1 cellular context compared by ENCODE assay signal in the genomic region with DNA sequence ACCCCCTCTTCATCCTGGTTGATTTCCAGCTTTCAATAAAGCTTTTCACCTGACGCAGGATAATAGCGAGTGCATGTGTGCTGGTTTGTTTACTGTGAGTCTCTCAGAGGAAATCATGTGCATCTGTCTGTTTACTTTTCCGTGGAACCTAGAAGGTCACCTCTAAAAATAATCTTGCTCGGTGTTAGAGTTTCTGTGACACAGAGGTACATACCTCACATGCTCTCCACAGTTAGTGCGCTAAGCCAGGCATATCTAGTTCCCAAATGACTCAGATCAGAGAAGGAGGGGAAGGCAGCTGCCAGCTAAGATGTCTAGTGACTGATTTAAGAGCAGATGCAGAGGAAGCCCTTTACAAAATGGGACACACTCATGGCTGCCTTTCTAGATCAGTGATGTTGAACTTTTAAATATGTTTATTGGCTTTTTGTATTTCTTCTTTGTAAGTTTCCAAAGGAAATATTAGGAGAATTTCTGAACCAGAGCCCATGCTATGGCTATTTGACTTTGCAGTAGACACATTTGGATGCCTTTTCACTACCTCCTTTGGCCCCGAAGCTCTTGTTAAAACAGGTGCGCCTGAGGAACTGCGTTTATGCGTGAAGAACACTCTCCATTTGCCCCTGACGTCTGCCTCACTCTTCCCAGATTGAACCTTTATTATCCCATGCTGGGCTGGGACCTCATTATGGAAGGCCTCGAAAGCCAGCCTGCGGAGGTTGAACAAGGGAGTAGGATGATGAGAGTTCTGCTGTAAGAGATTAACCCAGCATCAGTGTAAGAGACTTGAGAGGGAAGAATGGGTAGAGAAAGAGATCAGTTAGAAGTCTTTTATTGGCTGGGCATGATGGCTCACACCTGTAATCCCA.
TF ChIP-seq lines count a peak whose summit lies in the region.

No MANE protein-coding gene starts in this region.

TF ChIP-seq in HepG2, 621 proteins besides CTCF, POLR2A, EP300 and RAD21 (continued from another document and continues in another):
- TF ChIP-seq, protein P1, sequence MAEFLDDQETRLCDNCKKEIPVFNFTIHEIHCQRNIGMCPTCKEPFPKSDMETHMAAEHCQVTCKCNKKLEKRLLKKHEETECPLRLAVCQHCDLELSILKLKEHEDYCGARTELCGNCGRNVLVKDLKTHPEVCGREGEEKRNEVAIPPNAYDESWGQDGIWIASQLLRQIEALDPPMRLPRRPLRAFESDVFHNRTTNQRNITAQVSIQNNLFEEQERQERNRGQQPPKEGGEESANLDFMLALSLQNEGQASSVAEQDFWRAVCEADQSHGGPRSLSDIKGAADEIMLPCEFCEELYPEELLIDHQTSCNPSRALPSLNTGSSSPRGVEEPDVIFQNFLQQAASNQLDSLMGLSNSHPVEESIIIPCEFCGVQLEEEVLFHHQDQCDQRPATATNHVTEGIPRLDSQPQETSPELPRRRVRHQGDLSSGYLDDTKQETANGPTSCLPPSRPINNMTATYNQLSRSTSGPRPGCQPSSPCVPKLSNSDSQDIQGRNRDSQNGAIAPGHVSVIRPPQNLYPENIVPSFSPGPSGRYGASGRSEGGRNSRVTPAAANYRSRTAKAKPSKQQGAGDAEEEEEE (CRISPR knock-in tag; IDR thresholded peaks at IDR 0.05; ENCODE audit: borderline replicate concordance), result no peak
- TF ChIP-seq TEAD2 (CRISPR knock-in tag; IDR thresholded peaks at IDR 0.05), result no peak
- TF ChIP-seq FOXK1 (CRISPR knock-in tag; IDR thresholded peaks at IDR 0.05; ENCODE audit: borderline replicate concordance, low read depth), result peak; percentile 18; the same call in 1 of the 2 replicates
- no peak for TF ChIP-seq POLR2G (IDR thresholded peaks at IDR 0.05; ENCODE audit: low read depth, low read length)
- TF ChIP-seq NCOA1 (CRISPR knock-in tag; IDR thresholded peaks at IDR 0.05), result no peak
- TF ChIP-seq ARNTL (CRISPR knock-in tag; IDR thresholded peaks at IDR 0.05), result 0 out of 2 replicates have a peak, but pooled peaks have one; percentile 22
- TF ChIP-seq TARDBP (CRISPR knock-in tag; IDR thresholded peaks at IDR 0.05), result peak; percentile 18; the same call in 1 of the 2 replicates
- TF ChIP-seq MTA3 (CRISPR knock-in tag; IDR thresholded peaks at IDR 0.05), result no peak
- TF ChIP-seq SMAD1 (CRISPR knock-in tag; IDR thresholded peaks at IDR 0.05; ENCODE audit: borderline replicate concordance, low read depth), result no peak
- TF ChIP-seq, protein P2, sequence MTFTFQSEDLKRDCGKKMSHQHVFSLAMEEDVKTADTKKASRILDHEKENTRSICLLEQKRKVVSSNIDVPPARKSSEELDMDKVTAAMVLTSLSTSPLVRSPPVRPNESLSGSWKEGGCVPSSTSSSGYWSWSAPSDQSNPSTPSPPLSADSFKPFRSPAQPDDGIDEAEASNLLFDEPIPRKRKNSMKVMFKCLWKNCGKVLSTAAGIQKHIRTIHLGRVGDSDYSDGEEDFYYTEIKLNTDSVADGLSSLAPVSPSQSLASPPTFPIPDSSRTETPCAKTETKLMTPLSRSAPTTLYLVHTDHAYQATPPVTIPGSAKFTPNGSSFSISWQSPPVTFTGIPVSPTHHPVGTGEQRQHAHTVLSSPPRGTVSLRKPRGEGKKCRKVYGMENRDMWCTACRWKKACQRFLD (CRISPR knock-in tag; IDR thresholded peaks at IDR 0.05; ENCODE audit: borderline replicate concordance), result no peak
- no peak for TF ChIP-seq ZNF713 (CRISPR knock-in tag; IDR thresholded peaks at IDR 0.05)
- TF ChIP-seq KLF12 (CRISPR knock-in tag; IDR thresholded peaks at IDR 0.05; ENCODE audit: borderline replicate concordance), result no peak
- TF ChIP-seq ZNF205 (CRISPR knock-in tag; IDR thresholded peaks at IDR 0.05), result no peak
- TF ChIP-seq ZNF143 (CRISPR knock-in tag; IDR thresholded peaks at IDR 0.05), result no peak
- no peak for TF ChIP-seq ZNF354B (CRISPR knock-in tag; IDR thresholded peaks at IDR 0.05)
- no peak for TF ChIP-seq ZNF432 (CRISPR knock-in tag; IDR thresholded peaks at IDR 0.05; ENCODE audit: borderline replicate concordance)
- TF ChIP-seq, protein P3, sequence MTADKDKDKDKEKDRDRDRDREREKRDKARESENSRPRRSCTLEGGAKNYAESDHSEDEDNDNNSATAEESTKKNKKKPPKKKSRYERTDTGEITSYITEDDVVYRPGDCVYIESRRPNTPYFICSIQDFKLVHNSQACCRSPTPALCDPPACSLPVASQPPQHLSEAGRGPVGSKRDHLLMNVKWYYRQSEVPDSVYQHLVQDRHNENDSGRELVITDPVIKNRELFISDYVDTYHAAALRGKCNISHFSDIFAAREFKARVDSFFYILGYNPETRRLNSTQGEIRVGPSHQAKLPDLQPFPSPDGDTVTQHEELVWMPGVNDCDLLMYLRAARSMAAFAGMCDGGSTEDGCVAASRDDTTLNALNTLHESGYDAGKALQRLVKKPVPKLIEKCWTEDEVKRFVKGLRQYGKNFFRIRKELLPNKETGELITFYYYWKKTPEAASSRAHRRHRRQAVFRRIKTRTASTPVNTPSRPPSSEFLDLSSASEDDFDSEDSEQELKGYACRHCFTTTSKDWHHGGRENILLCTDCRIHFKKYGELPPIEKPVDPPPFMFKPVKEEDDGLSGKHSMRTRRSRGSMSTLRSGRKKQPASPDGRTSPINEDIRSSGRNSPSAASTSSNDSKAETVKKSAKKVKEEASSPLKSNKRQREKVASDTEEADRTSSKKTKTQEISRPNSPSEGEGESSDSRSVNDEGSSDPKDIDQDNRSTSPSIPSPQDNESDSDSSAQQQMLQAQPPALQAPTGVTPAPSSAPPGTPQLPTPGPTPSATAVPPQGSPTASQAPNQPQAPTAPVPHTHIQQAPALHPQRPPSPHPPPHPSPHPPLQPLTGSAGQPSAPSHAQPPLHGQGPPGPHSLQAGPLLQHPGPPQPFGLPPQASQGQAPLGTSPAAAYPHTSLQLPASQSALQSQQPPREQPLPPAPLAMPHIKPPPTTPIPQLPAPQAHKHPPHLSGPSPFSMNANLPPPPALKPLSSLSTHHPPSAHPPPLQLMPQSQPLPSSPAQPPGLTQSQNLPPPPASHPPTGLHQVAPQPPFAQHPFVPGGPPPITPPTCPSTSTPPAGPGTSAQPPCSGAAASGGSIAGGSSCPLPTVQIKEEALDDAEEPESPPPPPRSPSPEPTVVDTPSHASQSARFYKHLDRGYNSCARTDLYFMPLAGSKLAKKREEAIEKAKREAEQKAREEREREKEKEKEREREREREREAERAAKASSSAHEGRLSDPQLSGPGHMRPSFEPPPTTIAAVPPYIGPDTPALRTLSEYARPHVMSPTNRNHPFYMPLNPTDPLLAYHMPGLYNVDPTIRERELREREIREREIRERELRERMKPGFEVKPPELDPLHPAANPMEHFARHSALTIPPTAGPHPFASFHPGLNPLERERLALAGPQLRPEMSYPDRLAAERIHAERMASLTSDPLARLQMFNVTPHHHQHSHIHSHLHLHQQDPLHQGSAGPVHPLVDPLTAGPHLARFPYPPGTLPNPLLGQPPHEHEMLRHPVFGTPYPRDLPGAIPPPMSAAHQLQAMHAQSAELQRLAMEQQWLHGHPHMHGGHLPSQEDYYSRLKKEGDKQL (CRISPR knock-in tag; IDR thresholded peaks at IDR 0.05; ENCODE audit: low read depth), result no peak
- TF ChIP-seq, protein P4, sequence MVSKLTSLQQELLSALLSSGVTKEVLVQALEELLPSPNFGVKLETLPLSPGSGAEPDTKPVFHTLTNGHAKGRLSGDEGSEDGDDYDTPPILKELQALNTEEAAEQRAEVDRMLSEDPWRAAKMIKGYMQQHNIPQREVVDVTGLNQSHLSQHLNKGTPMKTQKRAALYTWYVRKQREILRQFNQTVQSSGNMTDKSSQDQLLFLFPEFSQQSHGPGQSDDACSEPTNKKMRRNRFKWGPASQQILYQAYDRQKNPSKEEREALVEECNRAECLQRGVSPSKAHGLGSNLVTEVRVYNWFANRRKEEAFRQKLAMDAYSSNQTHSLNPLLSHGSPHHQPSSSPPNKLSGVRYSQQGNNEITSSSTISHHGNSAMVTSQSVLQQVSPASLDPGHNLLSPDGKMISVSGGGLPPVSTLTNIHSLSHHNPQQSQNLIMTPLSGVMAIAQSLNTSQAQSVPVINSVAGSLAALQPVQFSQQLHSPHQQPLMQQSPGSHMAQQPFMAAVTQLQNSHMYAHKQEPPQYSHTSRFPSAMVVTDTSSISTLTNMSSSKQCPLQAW (CRISPR knock-in tag; IDR thresholded peaks at IDR 0.05), result peak; percentile 56; the same call in 1 of the 2 replicates
- no peak for TF ChIP-seq FOXA1 (IDR thresholded peaks at IDR 0.05)
- peak; percentile 75 for TF ChIP-seq FOXA1 (CRISPR knock-in tag; IDR thresholded peaks at IDR 0.05)
- no peak for TF ChIP-seq SRSF4 (IDR thresholded peaks at IDR 0.05; ENCODE audit: low read depth, low read length, poor library complexity, severe bottlenecking)
- no peak for TF ChIP-seq SRSF9 (IDR thresholded peaks at IDR 0.05; ENCODE audit: borderline replicate concordance, insufficient read depth, low read depth, low read length, poor library complexity, severe bottlenecking)
- no peak for TF ChIP-seq ZNF589 (CRISPR knock-in tag; conservative IDR thresholded peaks at IDR 0.05)
- TF ChIP-seq, protein P5, sequence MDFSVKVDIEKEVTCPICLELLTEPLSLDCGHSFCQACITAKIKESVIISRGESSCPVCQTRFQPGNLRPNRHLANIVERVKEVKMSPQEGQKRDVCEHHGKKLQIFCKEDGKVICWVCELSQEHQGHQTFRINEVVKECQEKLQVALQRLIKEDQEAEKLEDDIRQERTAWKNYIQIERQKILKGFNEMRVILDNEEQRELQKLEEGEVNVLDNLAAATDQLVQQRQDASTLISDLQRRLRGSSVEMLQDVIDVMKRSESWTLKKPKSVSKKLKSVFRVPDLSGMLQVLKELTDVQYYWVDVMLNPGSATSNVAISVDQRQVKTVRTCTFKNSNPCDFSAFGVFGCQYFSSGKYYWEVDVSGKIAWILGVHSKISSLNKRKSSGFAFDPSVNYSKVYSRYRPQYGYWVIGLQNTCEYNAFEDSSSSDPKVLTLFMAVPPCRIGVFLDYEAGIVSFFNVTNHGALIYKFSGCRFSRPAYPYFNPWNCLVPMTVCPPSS (IDR thresholded peaks at IDR 0.05), result no peak
- TF ChIP-seq HOXA9 (CRISPR knock-in tag; IDR thresholded peaks at IDR 0.05; ENCODE audit: borderline replicate concordance), result no peak
- 0 out of 2 replicates have a peak, but pooled peaks have one; percentile 61 for TF ChIP-seq NFKBIZ (CRISPR knock-in tag; IDR thresholded peaks at IDR 0.05)
- no peak for TF ChIP-seq ZNF605 (CRISPR knock-in tag; IDR thresholded peaks at IDR 0.05)
- TF ChIP-seq, protein P6, sequence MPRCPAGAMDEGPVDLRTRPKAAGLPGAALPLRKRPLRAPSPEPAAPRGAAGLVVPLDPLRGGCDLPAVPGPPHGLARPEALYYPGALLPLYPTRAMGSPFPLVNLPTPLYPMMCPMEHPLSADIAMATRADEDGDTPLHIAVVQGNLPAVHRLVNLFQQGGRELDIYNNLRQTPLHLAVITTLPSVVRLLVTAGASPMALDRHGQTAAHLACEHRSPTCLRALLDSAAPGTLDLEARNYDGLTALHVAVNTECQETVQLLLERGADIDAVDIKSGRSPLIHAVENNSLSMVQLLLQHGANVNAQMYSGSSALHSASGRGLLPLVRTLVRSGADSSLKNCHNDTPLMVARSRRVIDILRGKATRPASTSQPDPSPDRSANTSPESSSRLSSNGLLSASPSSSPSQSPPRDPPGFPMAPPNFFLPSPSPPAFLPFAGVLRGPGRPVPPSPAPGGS (CRISPR knock-in tag; IDR thresholded peaks at IDR 0.05), result no peak
- TF ChIP-seq, protein P7, sequence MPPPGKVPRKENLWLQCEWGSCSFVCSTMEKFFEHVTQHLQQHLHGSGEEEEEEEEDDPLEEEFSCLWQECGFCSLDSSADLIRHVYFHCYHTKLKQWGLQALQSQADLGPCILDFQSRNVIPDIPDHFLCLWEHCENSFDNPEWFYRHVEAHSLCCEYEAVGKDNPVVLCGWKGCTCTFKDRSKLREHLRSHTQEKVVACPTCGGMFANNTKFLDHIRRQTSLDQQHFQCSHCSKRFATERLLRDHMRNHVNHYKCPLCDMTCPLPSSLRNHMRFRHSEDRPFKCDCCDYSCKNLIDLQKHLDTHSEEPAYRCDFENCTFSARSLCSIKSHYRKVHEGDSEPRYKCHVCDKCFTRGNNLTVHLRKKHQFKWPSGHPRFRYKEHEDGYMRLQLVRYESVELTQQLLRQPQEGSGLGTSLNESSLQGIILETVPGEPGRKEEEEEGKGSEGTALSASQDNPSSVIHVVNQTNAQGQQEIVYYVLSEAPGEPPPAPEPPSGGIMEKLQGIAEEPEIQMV (CRISPR knock-in tag; IDR thresholded peaks at IDR 0.05; ENCODE audit: low read depth), result no peak
- TF ChIP-seq, protein P8, sequence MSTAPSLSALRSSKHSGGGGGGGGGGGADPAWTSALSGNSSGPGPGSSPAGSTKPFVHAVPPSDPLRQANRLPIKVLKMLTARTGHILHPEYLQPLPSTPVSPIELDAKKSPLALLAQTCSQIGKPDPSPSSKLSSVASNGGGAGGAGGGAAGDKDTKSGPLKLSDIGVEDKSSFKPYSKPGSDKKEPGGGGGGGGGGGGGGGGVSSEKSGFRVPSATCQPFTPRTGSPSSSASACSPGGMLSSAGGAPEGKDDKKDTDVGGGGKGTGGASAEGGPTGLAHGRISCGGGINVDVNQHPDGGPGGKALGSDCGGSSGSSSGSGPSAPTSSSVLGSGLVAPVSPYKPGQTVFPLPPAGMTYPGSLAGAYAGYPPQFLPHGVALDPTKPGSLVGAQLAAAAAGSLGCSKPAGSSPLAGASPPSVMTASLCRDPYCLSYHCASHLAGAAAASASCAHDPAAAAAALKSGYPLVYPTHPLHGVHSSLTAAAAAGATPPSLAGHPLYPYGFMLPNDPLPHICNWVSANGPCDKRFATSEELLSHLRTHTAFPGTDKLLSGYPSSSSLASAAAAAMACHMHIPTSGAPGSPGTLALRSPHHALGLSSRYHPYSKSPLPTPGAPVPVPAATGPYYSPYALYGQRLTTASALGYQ (CRISPR knock-in tag; IDR thresholded peaks at IDR 0.05), result peak; percentile 44; the same call in 1 of the 2 replicates
- TF ChIP-seq FLYWCH1 (CRISPR knock-in tag; IDR thresholded peaks at IDR 0.05), result no peak
- TF ChIP-seq YEATS4 (CRISPR knock-in tag; IDR thresholded peaks at IDR 0.05; ENCODE audit: borderline replicate concordance), result no peak
- TF ChIP-seq, protein P9, sequence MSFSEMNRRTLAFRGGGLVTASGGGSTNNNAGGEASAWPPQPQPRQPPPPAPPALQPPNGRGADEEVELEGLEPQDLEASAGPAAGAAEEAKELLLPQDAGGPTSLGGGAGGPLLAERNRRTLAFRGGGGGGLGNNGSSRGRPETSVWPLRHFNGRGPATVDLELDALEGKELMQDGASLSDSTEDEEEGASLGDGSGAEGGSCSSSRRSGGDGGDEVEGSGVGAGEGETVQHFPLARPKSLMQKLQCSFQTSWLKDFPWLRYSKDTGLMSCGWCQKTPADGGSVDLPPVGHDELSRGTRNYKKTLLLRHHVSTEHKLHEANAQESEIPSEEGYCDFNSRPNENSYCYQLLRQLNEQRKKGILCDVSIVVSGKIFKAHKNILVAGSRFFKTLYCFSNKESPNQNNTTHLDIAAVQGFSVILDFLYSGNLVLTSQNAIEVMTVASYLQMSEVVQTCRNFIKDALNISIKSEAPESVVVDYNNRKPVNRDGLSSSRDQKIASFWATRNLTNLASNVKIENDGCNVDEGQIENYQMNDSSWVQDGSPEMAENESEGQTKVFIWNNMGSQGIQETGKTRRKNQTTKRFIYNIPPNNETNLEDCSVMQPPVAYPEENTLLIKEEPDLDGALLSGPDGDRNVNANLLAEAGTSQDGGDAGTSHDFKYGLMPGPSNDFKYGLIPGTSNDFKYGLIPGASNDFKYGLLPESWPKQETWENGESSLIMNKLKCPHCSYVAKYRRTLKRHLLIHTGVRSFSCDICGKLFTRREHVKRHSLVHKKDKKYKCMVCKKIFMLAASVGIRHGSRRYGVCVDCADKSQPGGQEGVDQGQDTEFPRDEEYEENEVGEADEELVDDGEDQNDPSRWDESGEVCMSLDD (CRISPR knock-in tag; IDR thresholded peaks at IDR 0.05; ENCODE audit: borderline replicate concordance), result no peak
- 0 out of 2 replicates have a peak, but pooled peaks have one; percentile 48 for TF ChIP-seq ZNF441 (CRISPR knock-in tag; IDR thresholded peaks at IDR 0.05; ENCODE audit: borderline replicate concordance)
- no peak for TF ChIP-seq ZNF44 (CRISPR knock-in tag; IDR thresholded peaks at IDR 0.05)
- TF ChIP-seq THYN1 (CRISPR knock-in tag; IDR thresholded peaks at IDR 0.05; ENCODE audit: borderline replicate concordance, low read depth), result no peak
- no peak for TF ChIP-seq ZBTB1 (CRISPR knock-in tag; IDR thresholded peaks at IDR 0.05; ENCODE audit: borderline replicate concordance)
